ENCODE assay signal across 9 cellular contexts in genomic region chr6:28208180-28208659, GRCh38. TPM values are rescaled to one million over a fixed set of nuclear protein-coding genes. Genes with fewer than 3 reads are reported as not detected.
A peak's percentile ranks its signal among the peaks of the same experiment; 100 is the strongest.
DNase-seq lines count a peak whose midpoint lies in the region; ATAC-seq and TF ChIP-seq lines count a peak whose summit lies in the region.
"Had no signal": no experiment of that assay in that cellular context is flagged by ENCODE, and none has a peak within 500 bp of the region (broad histone marks: within the 10 kb centered on the region; RNA-seq: fewer than 3 reads in every experiment).

No MANE protein-coding gene starts in this region.

- no peak overlapping the region for H2AK5ac ChIP-seq in IMR-90 (ENCODE audit: low read depth, low read length)

- no peak overlapping the region for H2BK120ac ChIP-seq in IMR-90 (ENCODE audit: low read depth, low read length)

- CTCF ChIA-PET in BJ (lab: Yijun Ruan, JAX), result no interaction called here
- CTCF ChIA-PET in IMR-90 (lab: Yijun Ruan, JAX), result no interaction called here

- no peak overlapping the region for H4K5ac ChIP-seq in IMR-90 (ENCODE audit: low read depth, low read length)

- H3K4ac ChIP-seq in IMR-90 (ENCODE audit: low read depth, low read length), result no peak overlapping the region

- no peaks in the 10 kb centered on the region for H4K20me1 ChIP-seq in IMR-90 (ENCODE audit: insufficient read depth, low read length)

- H3K36me3 Mint-ChIP-seq in dendritic cell treated with granulocyte-macrophage colony-stimulating factor and Interleukin-4, amounts not matched to agents 40 ng/mL and 50 ng/mL, for 4 days (ENCODE audit: low read depth), result no peaks in the 10 kb centered on the region
- peaks cover 6 to 58% (median 16%) of the 10 kb centered on the region in 3 donors for H3K36me3 Mint-ChIP-seq in naive thymus-derived CD8-positive, alpha-beta T cell

- peak overlapping the region; percentile 18 for H3K4me3 ChIP-seq in BJ (ENCODE audit: low read depth, low read length)
- peak overlapping the region; percentile 48 for H3K4me3 ChIP-seq in IMR-90 (ENCODE audit: insufficient read depth, low read depth, low read length)

- intact Hi-C loops in IMR-90 (cut with micrococcal nuclease), result loop anchor here (5.0 kb wide), 1 partner anchor 46 kb away; no protein-coding TSS in a partner anchor
- intact Hi-C loops in dendritic cell treated with granulocyte-macrophage colony-stimulating factor and Interleukin-4, amounts not matched to agents 40 ng/mL and 50 ng/mL, for 4 days (cut with micrococcal nuclease), result no loop called here

- H3K14ac ChIP-seq in IMR-90 (replicated peaks; ENCODE audit: low read depth, low read length), result no peak overlapping the region; the same call in 1 of the 2 replicates

- H3K27ac ChIP-seq in IMR-90 (ENCODE audit: insufficient read depth, low read length), result no peak overlapping the region

- H3K9me1 ChIP-seq in IMR-90 (ENCODE audit: insufficient read depth, low read length), result no peaks in the 10 kb centered on the region

- no peak overlapping the region for H3K18ac ChIP-seq in IMR-90 (ENCODE audit: low read depth, low read length)

- dilution Hi-C loops in IMR-90 (cut with HindIII; ENCODE audit: low sequenced_read_pairs, unreplicated experiment), result no loop called here

- no peak overlapping the region for H3K56ac ChIP-seq in IMR-90 (ENCODE audit: extremely low read depth, insufficient read depth, low read length)

- H3K27ac Mint-ChIP-seq in dendritic cell treated with granulocyte-macrophage colony-stimulating factor and Interleukin-4, amounts not matched to agents 40 ng/mL and 50 ng/mL, for 4 days, result peak overlapping the region; percentile 27
- H3K27ac Mint-ChIP-seq in naive thymus-derived CD8-positive, alpha-beta T cell, result peak overlapping the region in 1 of 10 donors; percentile 19

- BruUV-seq in IMR-90 (replicated peaks; lab: Mats Ljungman, UMichigan), result no TSS peak

- no peak overlapping the region for H3K9ac ChIP-seq in IMR-90 (ENCODE audit: low read depth, low read length)

- H3K4me1 Mint-ChIP-seq in dendritic cell treated with granulocyte-macrophage colony-stimulating factor and Interleukin-4, amounts not matched to agents 40 ng/mL and 50 ng/mL, for 4 days (ENCODE audit: low read depth), result peaks cover 35% of the 10 kb centered on the region
- peaks cover 17 to 32% (median 25%) of the 10 kb centered on the region in 4 donors for H3K4me1 Mint-ChIP-seq in naive thymus-derived CD8-positive, alpha-beta T cell

- peaks cover 2% of the 10 kb centered on the region for H3K9me3 ChIP-seq in IMR-90 (ENCODE audit: control insufficient read depth, insufficient read depth, low read length)

- no peaks in the 10 kb centered on the region for H3K79me1 ChIP-seq in IMR-90 (ENCODE audit: low read depth in 1 of 2, low read length in 2 of 2)

- POLR2A ChIA-PET in BJ (lab: Charles Lee), result no interaction called here
- POLR2A ChIA-PET in IMR-90 (lab: Charles Lee; ENCODE audit: unreplicated experiment), result interaction anchor here (0.5 to 0.9 kb wide), 2 partner anchors 10 to 16 kb away, joined by 3 to 5 read pairs; no protein-coding TSS in a partner anchor
- POLR2A ChIA-PET in naive thymus-derived CD8-positive, alpha-beta T cell (lab: Charles Lee), result interaction anchor here (0.6 kb wide), 1 partner anchor 133 kb away, joined by 5 read pairs; no protein-coding TSS in a partner anchor

- 0% methylated on average over 3 of the region's 20 CpGs; no CpG with 5 or more reads in 1 of the 2 experiments for WGBS in IMR-90 (ENCODE audit: extremely low coverage in 2 of 2, insufficient read length in 1 of 2), 2 experiments

- H3K4me2 ChIP-seq in IMR-90 (ENCODE audit: low read depth, low read length), result peak overlapping the region; percentile 89

- TF ChIP-seq CTCF in BJ (IDR thresholded peaks at IDR 0.05; ENCODE audit: insufficient read depth, low read depth, low read length) (no peak), IMR-90 (conservative IDR thresholded peaks at IDR 0.05; ENCODE audit: low read depth, low read length) (no peak)

- H4K8ac ChIP-seq in IMR-90 (ENCODE audit: low read depth in 2 of 2, low read length in 2 of 2), result no peak overlapping the region

- H2AK9ac ChIP-seq in IMR-90 (replicated peaks; ENCODE audit: low read depth, low read length, poor library complexity), result peak overlapping the region; percentile 42

- no peak for DNase-seq in BJ (ENCODE audit: low read depth)
- no peak for DNase-seq in IMR-90
- DNase-seq in naive thymus-derived CD8-positive, alpha-beta T cell, result no peak
- no peak for DNase-seq in OCI-M2 (lab: John Stamatoyannopoulos, UW; ENCODE audit: unreplicated experiment)
- DNase-seq in NCI-H1417 treated with DMSO at 0.1 percent for 48 hours (lab: John Stamatoyannopoulos, UW), result no peak
- DNase-seq in NCI-H2107 (lab: John Stamatoyannopoulos, UW), result no peak
- DNase-seq in G401 (ENCODE audit: low spot score), result no peak
- DNase-seq: NCI-H146 had no signal

- peak overlapping the region; percentile 80 for H3K4me3 Mint-ChIP-seq in dendritic cell treated with granulocyte-macrophage colony-stimulating factor and Interleukin-4, amounts not matched to agents 40 ng/mL and 50 ng/mL, for 4 days
- H3K4me3 Mint-ChIP-seq in naive thymus-derived CD8-positive, alpha-beta T cell, result peak overlapping the region in 8 of 10 donors; percentile 25 to 78 (median 46)

- no peak overlapping the region for H2BK20ac ChIP-seq in IMR-90 (ENCODE audit: low read depth, low read length)

- in situ Hi-C loops in IMR-90 (cut with MboI; ENCODE audit: low sequenced_read_pairs) (no loop called here), G401 (cut with HindIII; ENCODE audit: low sequenced_read_pairs) (no loop called here)

- no peaks in the 10 kb centered on the region for H3K36me3 ChIP-seq in BJ (ENCODE audit: control insufficient read depth, insufficient read depth, low read length)
- no peaks in the 10 kb centered on the region for H3K36me3 ChIP-seq in IMR-90 (ENCODE audit: control insufficient read depth, insufficient read depth, low read length)

- ATAC-seq in IMR-90 (ENCODE audit: low read depth), result no peak
- ATAC-seq in naive thymus-derived CD8-positive, alpha-beta T cell, result no peak

- TF ChIP-seq POLR2A in IMR-90 (IDR thresholded peaks at IDR 0.05; ENCODE audit: low read depth, low read length), result no peak

- H2BK5ac ChIP-seq in IMR-90 (ENCODE audit: low read depth, low read length, poor library complexity, severe bottlenecking), result no peak overlapping the region

- no peaks in the 10 kb centered on the region for H3K4me1 ChIP-seq in IMR-90 (ENCODE audit: control insufficient read depth, insufficient read depth, low read length)

- H4K91ac ChIP-seq in IMR-90 (ENCODE audit: insufficient read depth, low read depth, low read length), result no peak overlapping the region

- TF ChIP-seq RAD21 in IMR-90 (IDR thresholded peaks at IDR 0.05; ENCODE audit: low read length), result no peak

- peak overlapping the region; percentile 54; the same call in 1 of the 2 replicates for H3K23ac ChIP-seq in IMR-90 (ENCODE audit: low read depth, low read length)

- no peaks in the 10 kb centered on the region for H3K9me3 Mint-ChIP-seq in dendritic cell treated with granulocyte-macrophage colony-stimulating factor and Interleukin-4, amounts not matched to agents 40 ng/mL and 50 ng/mL, for 4 days
- peaks cover 0 to 62% (median 25%) of the 10 kb centered on the region in 9 donors for H3K9me3 Mint-ChIP-seq in naive thymus-derived CD8-positive, alpha-beta T cell

- peak overlapping the region; percentile 89 for H2AFZ ChIP-seq in IMR-90 (replicated peaks; ENCODE audit: low read length, poor library complexity)

- H3K27me3 ChIP-seq in BJ (ENCODE audit: control insufficient read depth, insufficient read depth, low read length), result peaks cover 16% of the 10 kb centered on the region
- H3K27me3 ChIP-seq in IMR-90 (ENCODE audit: control insufficient read depth, insufficient read depth, low read length), result peaks cover 39% of the 10 kb centered on the region

- H3K27me3 Mint-ChIP-seq in dendritic cell treated with granulocyte-macrophage colony-stimulating factor and Interleukin-4, amounts not matched to agents 40 ng/mL and 50 ng/mL, for 4 days, result peaks cover 76% of the 10 kb centered on the region
- H3K27me3 Mint-ChIP-seq in naive thymus-derived CD8-positive, alpha-beta T cell, result peaks cover 60 to 90% (median 71%) of the 10 kb centered on the region in 5 donors

- H2BK15ac ChIP-seq in IMR-90 (ENCODE audit: low read depth, low read length), result no peak overlapping the region

RNA-seq across cellular contexts. Expression of gene ZSCAN9, which starts 16.9 kb away (rescaled TPM):
- polyA plus RNA-seq in BJ (2011; rRNA removed) (9.9 and 11.7 TPM in 2 replicates), IMR-90 (2012; rRNA removed) (11.5 and 13.7 TPM in 2 replicates)
- polyA minus RNA-seq in BJ (2011; rRNA and poly(A)+ RNA removed), result 6.5 and 6.7 TPM in 2 replicates
- 16.9 and 17.7 TPM in 2 replicates for total RNA-seq in IMR-90 (2012; rRNA removed)
- 3.5 and 5.9 TPM in 2 replicates for polyA plus RNA-seq in IMR-90 (2012; cell fraction: cytosol; rRNA removed)
- polyA plus RNA-seq in IMR-90 (2012; cell fraction: nucleus; rRNA removed; ENCODE audit: low replicate concordance), result 6.1 and 28.1 TPM in 2 replicates
- total RNA-seq in naive thymus-derived CD8-positive, alpha-beta T cell, result 1 to 10 TPM; 3.4 to 4.8 TPM
- polyA plus RNA-seq in naive thymus-derived CD8-positive, alpha-beta T cell, result 1 to 10 TPM in 2 of 3 donors, under 1 TPM in 1; 0.86 to 2.6 (median 1.1) TPM
- total RNA-seq in G401 (2014; rRNA removed; shearing (Covaris generic)), result 7.3 and 10.1 TPM in 2 replicates

RNA-seq across cellular contexts. Expression of gene ZKSCAN4, which starts 43.8 kb away (rescaled TPM):
- polyA plus RNA-seq in BJ (2011; rRNA removed) (3.0 and 3.3 TPM in 2 replicates), IMR-90 (2012; rRNA removed) (2.0 and 2.4 TPM in 2 replicates)
- polyA minus RNA-seq in BJ (2011; rRNA and poly(A)+ RNA removed), result 1.8 and 4.1 TPM in 2 replicates
- 4.7 and 5.7 TPM in 2 replicates for total RNA-seq in IMR-90 (2012; rRNA removed)
- 0.77 and 0.90 TPM in 2 replicates for polyA plus RNA-seq in IMR-90 (2012; cell fraction: cytosol; rRNA removed)
- polyA plus RNA-seq in IMR-90 (2012; cell fraction: nucleus; rRNA removed; ENCODE audit: low replicate concordance), result 1.3 and 3.4 TPM in 2 replicates
- total RNA-seq in naive thymus-derived CD8-positive, alpha-beta T cell, result 10 to 100 TPM; 10.5 to 11.4 TPM
- polyA plus RNA-seq in naive thymus-derived CD8-positive, alpha-beta T cell, result 1 to 10 TPM; 3.4 to 7.1 (median 4.1) TPM
- 3.4 and 6.4 TPM in 2 replicates for total RNA-seq in G401 (2014; rRNA removed; shearing (Covaris generic))

RNA-seq across cellular contexts. Expression of gene NKAPL, which starts 50.9 kb away (rescaled TPM):
- polyA plus RNA-seq in BJ (2011; rRNA removed), result 0.72 TPM in 2 replicates
- 0.19 and 0.36 TPM in 2 replicates for polyA minus RNA-seq in BJ (2011; rRNA and poly(A)+ RNA removed)
- total RNA-seq in IMR-90 (2012; rRNA removed), result 0.54 and 0.83 TPM in 2 replicates
- 0.49 and 0.51 TPM in 2 replicates for polyA plus RNA-seq in IMR-90 (2012; rRNA removed)
- 0.27 and 0.32 TPM in 2 replicates for polyA plus RNA-seq in IMR-90 (2012; cell fraction: cytosol; rRNA removed)
- 0.12 and 0.21 TPM in 2 replicates for polyA plus RNA-seq in IMR-90 (2012; cell fraction: nucleus; rRNA removed; ENCODE audit: low replicate concordance)
- 1 to 10 TPM; 1.2 to 1.7 TPM for total RNA-seq in naive thymus-derived CD8-positive, alpha-beta T cell
- under 1 TPM in 1 of 3 donors, not detected in 2; 0.26 TPM for polyA plus RNA-seq in naive thymus-derived CD8-positive, alpha-beta T cell
- total RNA-seq in G401 (2014; rRNA removed; shearing (Covaris generic)), result not detected in 2 replicates

RNA-seq across cellular contexts. Expression of gene ZSCAN26, which starts 58.7 kb away (rescaled TPM):
- 14.6 and 19.5 TPM in 2 replicates for polyA plus RNA-seq in BJ (2011; rRNA removed)
- 12.0 and 12.3 TPM in 2 replicates for polyA minus RNA-seq in BJ (2011; rRNA and poly(A)+ RNA removed)
- 22.8 and 42.1 TPM in 2 replicates for total RNA-seq in IMR-90 (2012; rRNA removed)
- polyA plus RNA-seq in IMR-90 (2012; rRNA removed), result 12.8 and 13.1 TPM in 2 replicates
- polyA plus RNA-seq in IMR-90 (2012; cell fraction: cytosol; rRNA removed), result 2.2 and 4.8 TPM in 2 replicates
- polyA plus RNA-seq in IMR-90 (2012; cell fraction: nucleus; rRNA removed; ENCODE audit: low replicate concordance), result 11.2 and 46.2 TPM in 2 replicates
- total RNA-seq in naive thymus-derived CD8-positive, alpha-beta T cell, result 10 to 100 TPM; 22.0 to 26.8 TPM
- polyA plus RNA-seq in naive thymus-derived CD8-positive, alpha-beta T cell, result 10 to 100 TPM; 14.3 to 16.1 (median 14.7) TPM
- total RNA-seq in G401 (2014; rRNA removed; shearing (Covaris generic)), result 11.1 and 14.3 TPM in 2 replicates
